11 cellular contexts compared by ENCODE assay signal in genomic region chr17:1107083-1107776, GRCh38.
A peak's percentile ranks its signal among the peaks of the same experiment; 100 is the strongest.
DNase-seq lines count a peak whose midpoint lies in the region; ATAC-seq and TF ChIP-seq lines count a peak whose summit lies in the region.
"Had no signal": no experiment of that assay in that cellular context is flagged by ENCODE, and none has a peak within 500 bp of the region (broad histone marks: within the 10 kb centered on the region; RNA-seq: fewer than 3 reads in every experiment).

No MANE protein-coding gene starts in this region.

- peaks cover 24% of the 10 kb centered on the region for H3K4me1 ChIP-seq in CD8-positive, alpha-beta T cell (ENCODE audit: insufficient read depth, low read length)
- H3K4me1 ChIP-seq in Panc1 (ENCODE audit: control insufficient read depth, insufficient read depth, low read length) = peaks cover 37% of the 10 kb centered on the region
- H3K4me1 ChIP-seq in endocrine pancreas (ENCODE audit: control insufficient read depth, insufficient read depth, low read length) = no peaks in the 10 kb centered on the region
- peaks cover 12% of the 10 kb centered on the region for H3K4me1 ChIP-seq in parathyroid adenoma

- peak overlapping the region; percentile 91 for H3K4me2 ChIP-seq in parathyroid adenoma (ENCODE audit: low read length)

- TF ChIP-seq CTCF in CD8-positive, alpha-beta T cell (IDR thresholded peaks at IDR 0.05) = no peak
- no peak for TF ChIP-seq CTCF in Panc1 (IDR thresholded peaks at IDR 0.05)
- no peak for TF ChIP-seq CTCF in parathyroid adenoma (IDR thresholded peaks at IDR 0.05)

- peaks cover 8% of the 10 kb centered on the region for H3K36me3 Mint-ChIP-seq in CD8-positive, alpha-beta T cell

- peaks cover 26% of the 10 kb centered on the region for H3K4me1 Mint-ChIP-seq in CD8-positive, alpha-beta T cell (ENCODE audit: low read depth)

- H3K79me2 ChIP-seq in parathyroid adenoma = peaks cover 9% of the 10 kb centered on the region

- H3K27ac ChIP-seq in CD8-positive, alpha-beta T cell (ENCODE audit: low read depth, low read length) = no peak overlapping the region
- H3K27ac ChIP-seq in Panc1 (ENCODE audit: low read length) (peak overlapping the region; percentile 84), parathyroid adenoma (no peak overlapping the region)

- POLR2A ChIA-PET in CD8-positive, alpha-beta T cell (lab: Charles Lee) = no interaction called here
- POLR2A ChIA-PET in Panc1 (lab: Charles Lee) = interaction anchor here (0.5 kb wide), 1 partner anchor 17 kb away, joined by 15 read pairs; no protein-coding TSS in a partner anchor

- no peaks in the 10 kb centered on the region for H3K36me3 ChIP-seq in CD8-positive, alpha-beta T cell (ENCODE audit: insufficient read depth, low read length)
- H3K36me3 ChIP-seq in Panc1 (ENCODE audit: control insufficient read depth, insufficient read depth, low read length) (no peaks in the 10 kb centered on the region), endocrine pancreas (ENCODE audit: control insufficient read depth, insufficient read depth, low read length) (no peaks in the 10 kb centered on the region), parathyroid adenoma (ENCODE audit: control insufficient read depth, insufficient read depth, low read length) (no peaks in the 10 kb centered on the region)

- in situ Hi-C loops in Panc1 (cut with HindIII; ENCODE audit: low pct_unique_long_range_greater_than_20kb, low sequenced_read_pairs) = no loop called here

- H3K9me3 Mint-ChIP-seq in CD8-positive, alpha-beta T cell = no peaks in the 10 kb centered on the region

- intact Hi-C loops in CD8-positive, alpha-beta T cell (cut with DNase I, micrococcal nuclease) = loop anchor here (5.0 kb wide), 2 partner anchors 75 to 95 kb away; no protein-coding TSS in a partner anchor
- intact Hi-C loops in Panc1 (cut with micrococcal nuclease; ENCODE audit: unreplicated experiment) = no loop called here

- H3K9ac ChIP-seq in endocrine pancreas (ENCODE audit: control insufficient read depth, insufficient read depth, low read length) (peak overlapping the region; percentile 25), parathyroid adenoma (no peak overlapping the region)

- no peak overlapping the region for H2AFZ ChIP-seq in parathyroid adenoma

- H3K27me3 ChIP-seq in CD8-positive, alpha-beta T cell (ENCODE audit: insufficient read depth, low read length) = no peaks in the 10 kb centered on the region
- no peaks in the 10 kb centered on the region for H3K27me3 ChIP-seq in Panc1 (ENCODE audit: control insufficient read depth, insufficient read depth, low read length)
- H3K27me3 ChIP-seq in endocrine pancreas (ENCODE audit: control insufficient read depth, insufficient read depth, low read length) = no peaks in the 10 kb centered on the region
- H3K27me3 ChIP-seq in parathyroid adenoma (ENCODE audit: control insufficient read depth, insufficient read depth, low read length) = no peaks in the 10 kb centered on the region

- no peaks in the 10 kb centered on the region for H3K9me3 ChIP-seq in CD8-positive, alpha-beta T cell (ENCODE audit: low read length)
- H3K9me3 ChIP-seq in Panc1 (ENCODE audit: control insufficient read depth, insufficient read depth, low read depth, low read length) = no peaks in the 10 kb centered on the region
- no peaks in the 10 kb centered on the region for H3K9me3 ChIP-seq in endocrine pancreas (ENCODE audit: control insufficient read depth, low read length)
- H3K9me3 ChIP-seq in parathyroid adenoma (ENCODE audit: control insufficient read depth, low read length) = no peaks in the 10 kb centered on the region

- CTCF ChIA-PET in CD8-positive, alpha-beta T cell (lab: Charles Lee) = interaction anchor here (1.5 kb wide), 1 partner anchor 51 kb away, joined by 3 read pairs; no protein-coding TSS in a partner anchor
- CTCF ChIA-PET in Panc1 (lab: Charles Lee) = no interaction called here

- no peak overlapping the region for H3K4me3 ChIP-seq in CD8-positive, alpha-beta T cell (ENCODE audit: low read depth, low read length)
- peak overlapping the region; percentile 61 to 75 for H3K4me3 ChIP-seq in Panc1 (ENCODE audit: low read depth in 2 of 2, low read length in 2 of 2)
- H3K4me3 ChIP-seq in endocrine pancreas (ENCODE audit: control insufficient read depth, insufficient read depth, low read length) = no peak overlapping the region
- H3K4me3 ChIP-seq in parathyroid adenoma (ENCODE audit: low read depth, low read length) = no peak overlapping the region

- H3K27me3 Mint-ChIP-seq in CD8-positive, alpha-beta T cell (ENCODE audit: low read depth) = no peaks in the 10 kb centered on the region

- no peak for ATAC-seq in CD8-positive, alpha-beta T cell
- ATAC-seq in Panc1 (no peak), HG02763 (IDR thresholded peaks at IDR 0.05; ENCODE audit: unreplicated experiment) (no peak), HG02970 (IDR thresholded peaks at IDR 0.05; ENCODE audit: low FRiP score, unreplicated experiment) (no peak)

- BruUV-seq in Panc1 (replicated peaks; lab: Mats Ljungman, UMichigan) = no TSS peak

- DNase-seq in CD8-positive, alpha-beta T cell = no peak
- DNase-seq in Panc1 (ENCODE audit: low read depth, low spot score) (no peak), mesenteric fat pad (ENCODE audit: low spot score) (no peak)
- no peak for DNase-seq in stimulated activated CD4-positive, alpha-beta T cell treated with anti-CD3 and anti-CD28 coated beads, Interleukin-4, amount 100 ng/mL, for 1 hour
- DNase-seq: aorta, GDM1, NCI-H69 had no signal

- peak overlapping the region; percentile 85 for H3K27ac Mint-ChIP-seq in CD8-positive, alpha-beta T cell

- peak overlapping the region; percentile 76 for H3K4me3 Mint-ChIP-seq in CD8-positive, alpha-beta T cell

Comparison
In these comparisons a context has a peak if more than half of its experiments do, and no peak if none do; other contexts are left out.
1. H3K4me3 ChIP-seq: peak in Panc1 (2 of 2); none in CD8-positive, alpha-beta T cell (single experiment), endocrine pancreas (single experiment) and parathyroid adenoma (single experiment).